ENCODE assay signal across 13 cellular contexts in genomic region chr3:69741057-69741830, GRCh38. TPM values are rescaled to one million over a fixed set of nuclear protein-coding genes. Genes with fewer than 3 reads are reported as not detected.
DNase-seq lines count a peak whose midpoint lies in the region; ATAC-seq and TF ChIP-seq lines count a peak whose summit lies in the region.
"Had no signal": no experiment of that assay in that cellular context is flagged by ENCODE, and none has a peak within 500 bp of the region (broad histone marks: within the 10 kb centered on the region; RNA-seq: fewer than 3 reads in every experiment).

No MANE protein-coding gene starts in this region.

- no peak for TF ChIP-seq EP300 in gastroesophageal sphincter (IDR thresholded peaks at IDR 0.05)

- WGBS in gastroesophageal sphincter (ENCODE audit: low coverage in 1 of 2), 2 donors: 33 to 46% methylated on average over 13 of the region's 14 CpGs

- H3K4me1 Mint-ChIP-seq in progenitor cell of endocrine pancreas (ENCODE audit: low read depth): peaks cover 11% of the 10 kb centered on the region

- H3K4me3 ChIP-seq in AG04450 (ENCODE audit: low read depth, low read length) (peak overlapping the region; percentile 89), gastroesophageal sphincter (peak overlapping the region; percentile 75 to 84), rectal smooth muscle tissue (ENCODE audit: low read length) (peak overlapping the region; percentile 83)

- no peaks in the 10 kb centered on the region for H3K9me3 Mint-ChIP-seq in progenitor cell of endocrine pancreas (ENCODE audit: low read depth)
- H3K9me3 Mint-ChIP-seq: activated CD4-positive, alpha-beta T cell treated with anti-CD3 and anti-CD28 coated beads, Interleukin-2, amount 10 ng/mL, durations not matched to agents 7 days and 5 days had no signal

- no peaks in the 10 kb centered on the region for H3K36me3 Mint-ChIP-seq in progenitor cell of endocrine pancreas (ENCODE audit: insufficient read depth)

- no peak for TF ChIP-seq CTCF in AG04450 (IDR thresholded peaks at IDR 0.05; ENCODE audit: low read depth, low read length)
- TF ChIP-seq CTCF in gastroesophageal sphincter (IDR thresholded peaks at IDR 0.05): no peak
- no peak for TF ChIP-seq CTCF in progenitor cell of endocrine pancreas (IDR thresholded peaks at IDR 0.05; ENCODE audit: unreplicated experiment)

- POLR2A ChIA-PET in AG04450 (lab: Yijun Ruan, JAX): no interaction called here

- H3K27me3 ChIP-seq in AG04450 (ENCODE audit: control insufficient read depth, insufficient read depth, low read length): peaks cover 2% of the 10 kb centered on the region
- no peaks in the 10 kb centered on the region for H3K27me3 ChIP-seq in gastroesophageal sphincter
- H3K27me3 ChIP-seq in rectal smooth muscle tissue (ENCODE audit: control insufficient read depth, insufficient read depth, low read length): no peaks in the 10 kb centered on the region

- H3K36me3 ChIP-seq in gastroesophageal sphincter (no peaks in the 10 kb centered on the region), rectal smooth muscle tissue (ENCODE audit: control insufficient read depth, insufficient read depth, low read length) (no peaks in the 10 kb centered on the region)
- H3K36me3 ChIP-seq: spleen had no signal

- ATAC-seq in gastroesophageal sphincter: no peak
- no peak for ATAC-seq in GM18502 (IDR thresholded peaks at IDR 0.05; ENCODE audit: poor library complexity, unreplicated experiment)
- ATAC-seq in GM21528 (IDR thresholded peaks at IDR 0.05; ENCODE audit: low FRiP score, unreplicated experiment): no peak

- no peak overlapping the region for H3K27ac Mint-ChIP-seq in progenitor cell of endocrine pancreas
- H3K27ac Mint-ChIP-seq: naive B cell had no signal

- CTCF ChIA-PET in AG04450 (lab: Charles Lee): no interaction called here

- H3K27me3 Mint-ChIP-seq in progenitor cell of endocrine pancreas: peaks cover 29% of the 10 kb centered on the region

- DNase-seq in AG04450 (ENCODE audit: low read depth, low spot score): no peak
- DNase-seq in RPMI7951 (ENCODE audit: low read depth): peak; percentile 29
- no peak for DNase-seq in ureter (ENCODE audit: low spot score)
- DNase-seq in progenitor cell of endocrine pancreas (ENCODE audit: low spot score, unreplicated experiment): no peak
- DNase-seq: activated CD4-positive, alpha-beta T cell treated with anti-CD3 and anti-CD28 coated beads, Interleukin-2, amount 10 ng/mL, durations not matched to agents 7 days and 5 days; DND-41; naive B cell; spleen had no signal

- TF ChIP-seq POLR2A in gastroesophageal sphincter (IDR thresholded peaks at IDR 0.05): no peak

- H3K4me1 ChIP-seq in gastroesophageal sphincter: peaks cover 18 to 66% (median 32%) of the 10 kb centered on the region in 3 donors
- peaks cover 29% of the 10 kb centered on the region for H3K4me1 ChIP-seq in rectal smooth muscle tissue (ENCODE audit: control insufficient read depth, insufficient read depth, low read length)

- H3K9ac ChIP-seq in rectal smooth muscle tissue (ENCODE audit: low read length): peak overlapping the region; percentile 80

- H3K4me3 Mint-ChIP-seq in progenitor cell of endocrine pancreas (ENCODE audit: low read depth): no peak overlapping the region
- H3K4me3 Mint-ChIP-seq: activated CD4-positive, alpha-beta T cell treated with anti-CD3 and anti-CD28 coated beads, Interleukin-2, amount 10 ng/mL, durations not matched to agents 7 days and 5 days had no signal

- H3K27ac ChIP-seq in AG04450 (ENCODE audit: low read depth, low read length) (no peak overlapping the region), gastroesophageal sphincter (peak overlapping the region; percentile 67 to 91 (median 90)), rectal smooth muscle tissue (ENCODE audit: low read depth, low read length) (peak overlapping the region; percentile 91)
- H3K27ac ChIP-seq: spleen had no signal

- H3K9me3 ChIP-seq in AG04450 (ENCODE audit: control insufficient read depth, insufficient read depth, low read length): no peaks in the 10 kb centered on the region; the same call in 1 of the 2 replicates
- H3K9me3 ChIP-seq in gastroesophageal sphincter: no peaks in the 10 kb centered on the region
- H3K9me3 ChIP-seq: spleen had no signal

RNA-seq across cellular contexts. Expression of gene MITF, which starts 2.0 kb away (rescaled TPM):
- polyA plus RNA-seq in AG04450 (2011; rRNA removed): 32.2 and 32.5 TPM in 2 replicates
- polyA minus RNA-seq in AG04450 (2011; rRNA and poly(A)+ RNA removed): 80.7 and 99.7 TPM in 2 replicates
- total RNA-seq in RPMI7951 (2014; rRNA removed; shearing (Covaris generic)): 4.0 and 4.3 TPM in 2 replicates
- total RNA-seq in gastroesophageal sphincter (10 to 100 TPM; 44.8 to 86.8 (median 77.9) TPM), ureter (28.0 TPM), progenitor cell of endocrine pancreas (15.7 and 19.4 TPM in 2 replicates)
- total RNA-seq: T-helper 1 cell treated with Interleukin-12 subunit alpha and Interleukin-12 subunit beta and Interleukin-4 antibody, amounts not matched to agents 30 ng/mL and 1 ng/mL, for 36 hours had no signal
